In the genomic region with DNA sequence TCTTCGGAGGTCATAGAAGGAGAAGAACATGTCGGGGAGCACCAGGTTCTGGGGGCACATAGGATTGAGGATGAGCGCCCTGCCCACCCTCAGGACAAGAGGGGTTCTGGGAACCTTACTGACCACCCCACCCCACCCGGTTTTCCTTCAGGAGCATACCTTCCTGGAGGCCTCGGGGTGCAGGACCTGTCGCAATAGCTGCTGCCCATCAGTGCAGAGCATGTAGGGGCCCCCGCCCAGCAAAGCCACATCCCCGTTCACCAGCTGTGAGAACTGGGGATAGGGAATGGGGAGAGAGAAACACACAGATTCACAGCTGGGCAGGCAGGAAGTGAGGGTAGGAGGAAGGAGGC, we compare ENCODE assay signal across 12 cellular contexts. TPM values are rescaled to one million over a fixed set of nuclear protein-coding genes. Genes with fewer than 3 reads are reported as not detected.
DNase-seq lines count a peak whose midpoint lies in the region; ATAC-seq and TF ChIP-seq lines count a peak whose summit lies in the region.
"Had no signal": no experiment of that assay in that cellular context is flagged by ENCODE, and none has a peak within 500 bp of the region (broad histone marks: within the 10 kb centered on the region; RNA-seq: fewer than 3 reads in every experiment).

No MANE protein-coding gene starts in this region.

- TF ChIP-seq POLR2A in body of pancreas (IDR thresholded peaks at IDR 0.05) = no peak

- H3K27ac Mint-ChIP-seq in stimulated activated memory B cell treated with anti-CD40 and anti-IgM and Interleukin-4, amounts not matched to agents 10 μg/mL and 1 μg/mL and 100 μg/mL, for 72 hours = peak overlapping the region; percentile 13
- no peak overlapping the region for H3K27ac Mint-ChIP-seq in activated T-cell treated with anti-CD3 and anti-CD28 coated beads, Interleukin-2, amount 50 U/mL, for 72 hours

- H3K4me1 Mint-ChIP-seq in stimulated activated memory B cell treated with anti-CD40 and anti-IgM and Interleukin-4, amounts not matched to agents 10 μg/mL and 1 μg/mL and 100 μg/mL, for 72 hours = peaks cover 47% of the 10 kb centered on the region
- H3K4me1 Mint-ChIP-seq in activated T-cell treated with anti-CD3 and anti-CD28 coated beads, Interleukin-2, amount 50 U/mL, for 72 hours (ENCODE audit: low read depth) = peaks cover 32% of the 10 kb centered on the region

- intact Hi-C loops in body of pancreas (cut with DNase I) = loop anchor here (10.0 kb wide), 1 partner anchor 169 kb away; no protein-coding TSS in a partner anchor

- H3K9ac ChIP-seq in HUES48 (ENCODE audit: low read depth, low read length) = no peak overlapping the region
- H3K9ac ChIP-seq in liver (ENCODE audit: low read depth in 1 of 2, low read length in 2 of 2) = no peak overlapping the region

- no peak for TF ChIP-seq RAD21 in liver (IDR thresholded peaks at IDR 0.05)

- ATAC-seq in body of pancreas (no peak), HG03342 (IDR thresholded peaks at IDR 0.05; ENCODE audit: unreplicated experiment) (no peak), HG02759 (IDR thresholded peaks at IDR 0.05; ENCODE audit: unreplicated experiment) (no peak)
- ATAC-seq in stimulated activated memory B cell treated with anti-CD40 and anti-IgM and Interleukin-4, amounts not matched to agents 10 μg/mL and 1 μg/mL and 100 μg/mL, for 72 hours = no peak
- no peak for ATAC-seq in activated T-cell treated with anti-CD3 and anti-CD28 coated beads, Interleukin-2, amount 50 U/mL, for 72 hours (replicated peaks in 1 of 2)

- H3K4me1 ChIP-seq in HUES48 (ENCODE audit: control insufficient read depth, insufficient read depth, low read length) (peaks cover 18% of the 10 kb centered on the region), body of pancreas (peaks cover 55% of the 10 kb centered on the region), liver (ENCODE audit: control insufficient read depth in 4 of 4, insufficient read depth in 4 of 4, low read length in 3 of 4) (peaks cover 10 to 62% (median 47%) of the 10 kb centered on the region in 4 donors)

- no peaks in the 10 kb centered on the region for H3K27me3 ChIP-seq in HUES48 (ENCODE audit: control insufficient read depth, insufficient read depth, low read length)
- no peaks in the 10 kb centered on the region for H3K27me3 ChIP-seq in body of pancreas
- no peaks in the 10 kb centered on the region for H3K27me3 ChIP-seq in liver (ENCODE audit: control insufficient read depth in 4 of 4, insufficient read depth in 4 of 4, low read length in 3 of 4)

- no peak for DNase-seq in body of pancreas
- DNase-seq in GOT3 (lab: John Stamatoyannopoulos, UW) = no peak
- DNase-seq in activated T-cell treated with anti-CD3 and anti-CD28 coated beads, Interleukin-2, amount 50 U/mL, for 72 hours = no peak
- DNase-seq: activated T-cell treated with anti-CD3 and anti-CD28 coated beads, Interleukin-2, amount 50 U/mL, for 4 hours had no signal

- no peak for TF ChIP-seq CTCF in body of pancreas (IDR thresholded peaks at IDR 0.05)
- TF ChIP-seq CTCF in liver (IDR thresholded peaks at IDR 0.05; ENCODE audit: low read depth, low read length, missing input control) = no peak

- 27 to 39% methylated on average over 3 to 8 of the region's 8 CpGs for WGBS in body of pancreas, 2 donors
- 52% methylated on average over 8 of the region's 8 CpGs for WGBS in liver

- no peaks in the 10 kb centered on the region for H3K9me3 ChIP-seq in HUES48 (ENCODE audit: control insufficient read depth, insufficient read depth, low read length)
- H3K9me3 ChIP-seq in body of pancreas = no peaks in the 10 kb centered on the region
- no peaks in the 10 kb centered on the region for H3K9me3 ChIP-seq in liver (ENCODE audit: control insufficient read depth in 4 of 4, low read length in 3 of 4)

- H3K27me3 Mint-ChIP-seq in stimulated activated memory B cell treated with anti-CD40 and anti-IgM and Interleukin-4, amounts not matched to agents 10 μg/mL and 1 μg/mL and 100 μg/mL, for 72 hours = no peaks in the 10 kb centered on the region
- H3K27me3 Mint-ChIP-seq in activated T-cell treated with anti-CD3 and anti-CD28 coated beads, Interleukin-2, amount 50 U/mL, for 72 hours (ENCODE audit: low read depth) = no peaks in the 10 kb centered on the region

- 0 out of 2 replicates have a peak overlapping the region, but pooled peaks have one; percentile 82 for H3K4me3 ChIP-seq in HUES48 (ENCODE audit: low read depth, low read length)
- no peak overlapping the region for H3K4me3 ChIP-seq in body of pancreas
- H3K4me3 ChIP-seq in liver (ENCODE audit: low read depth in 1 of 3, low read length in 3 of 3) = peak overlapping the region; percentile 6 to 88 (median 82)

- H3K36me3 Mint-ChIP-seq in stimulated activated memory B cell treated with anti-CD40 and anti-IgM and Interleukin-4, amounts not matched to agents 10 μg/mL and 1 μg/mL and 100 μg/mL, for 72 hours = no peaks in the 10 kb centered on the region
- no peaks in the 10 kb centered on the region for H3K36me3 Mint-ChIP-seq in activated T-cell treated with anti-CD3 and anti-CD28 coated beads, Interleukin-2, amount 50 U/mL, for 72 hours (ENCODE audit: insufficient read depth in 2 of 2)

- no peaks in the 10 kb centered on the region for H3K9me3 Mint-ChIP-seq in stimulated activated memory B cell treated with anti-CD40 and anti-IgM and Interleukin-4, amounts not matched to agents 10 μg/mL and 1 μg/mL and 100 μg/mL, for 72 hours
- no peaks in the 10 kb centered on the region for H3K9me3 Mint-ChIP-seq in activated T-cell treated with anti-CD3 and anti-CD28 coated beads, Interleukin-2, amount 50 U/mL, for 72 hours
- H3K9me3 Mint-ChIP-seq: activated T-cell treated with anti-CD3 and anti-CD28 coated beads, Interleukin-2, amount 50 U/mL, for 4 hours had no signal

- no peak overlapping the region for H3K4me3 Mint-ChIP-seq in stimulated activated memory B cell treated with anti-CD40 and anti-IgM and Interleukin-4, amounts not matched to agents 10 μg/mL and 1 μg/mL and 100 μg/mL, for 72 hours
- H3K4me3 Mint-ChIP-seq in activated T-cell treated with anti-CD3 and anti-CD28 coated beads, Interleukin-2, amount 50 U/mL, for 72 hours = no peak overlapping the region
- H3K4me3 Mint-ChIP-seq: activated T-cell treated with anti-CD3 and anti-CD28 coated beads, Interleukin-2, amount 50 U/mL, for 4 hours had no signal

- H3K27ac ChIP-seq in HUES48 (ENCODE audit: low read depth, low read length) (no peak overlapping the region), body of pancreas (peak overlapping the region; percentile 98 to 99 (median 99)), liver (ENCODE audit: low read depth in 1 of 2, low read length in 2 of 2) (peak overlapping the region in 1 of 2 donors; percentile 3)
- H3K27ac ChIP-seq: HL-60 had no signal

- peaks cover 47% of the 10 kb centered on the region for H3K36me3 ChIP-seq in HUES48 (ENCODE audit: control insufficient read depth, insufficient read depth, low read length)
- H3K36me3 ChIP-seq in body of pancreas (replicated peaks in 1 of 2; ENCODE audit: insufficient read depth in 1 of 2, low read depth in 2 of 2) = peaks cover 11 to 32% of the 10 kb centered on the region in 2 donors
- peaks cover 6 to 33% (median 18%) of the 10 kb centered on the region in 4 donors for H3K36me3 ChIP-seq in liver (ENCODE audit: control insufficient read depth in 4 of 4, insufficient read depth in 3 of 4, low read depth in 1 of 4, low read length in 3 of 4)

TF ChIP-seq in liver, 16 proteins besides CTCF, POLR2A, EP300 and RAD21 (continues in another document):
- TF ChIP-seq FOXA2 (IDR thresholded peaks at IDR 0.05) (no peak), JUND (IDR thresholded peaks at IDR 0.05) (no peak), HNF4A (conservative IDR thresholded peaks at IDR 0.05) (no peak), GABPA (IDR thresholded peaks at IDR 0.05 in 1 of 2, conservative IDR thresholded peaks at IDR 0.05 in 1 of 2) (no peak), SP1 (IDR thresholded peaks at IDR 0.05) (no peak), HNF4G (IDR thresholded peaks at IDR 0.05) (no peak), EGR1 (IDR thresholded peaks at IDR 0.05; ENCODE audit: low read depth in 2 of 2) (no peak), RXRA (IDR thresholded peaks at IDR 0.05) (no peak)
- TF ChIP-seq, protein P1, sequence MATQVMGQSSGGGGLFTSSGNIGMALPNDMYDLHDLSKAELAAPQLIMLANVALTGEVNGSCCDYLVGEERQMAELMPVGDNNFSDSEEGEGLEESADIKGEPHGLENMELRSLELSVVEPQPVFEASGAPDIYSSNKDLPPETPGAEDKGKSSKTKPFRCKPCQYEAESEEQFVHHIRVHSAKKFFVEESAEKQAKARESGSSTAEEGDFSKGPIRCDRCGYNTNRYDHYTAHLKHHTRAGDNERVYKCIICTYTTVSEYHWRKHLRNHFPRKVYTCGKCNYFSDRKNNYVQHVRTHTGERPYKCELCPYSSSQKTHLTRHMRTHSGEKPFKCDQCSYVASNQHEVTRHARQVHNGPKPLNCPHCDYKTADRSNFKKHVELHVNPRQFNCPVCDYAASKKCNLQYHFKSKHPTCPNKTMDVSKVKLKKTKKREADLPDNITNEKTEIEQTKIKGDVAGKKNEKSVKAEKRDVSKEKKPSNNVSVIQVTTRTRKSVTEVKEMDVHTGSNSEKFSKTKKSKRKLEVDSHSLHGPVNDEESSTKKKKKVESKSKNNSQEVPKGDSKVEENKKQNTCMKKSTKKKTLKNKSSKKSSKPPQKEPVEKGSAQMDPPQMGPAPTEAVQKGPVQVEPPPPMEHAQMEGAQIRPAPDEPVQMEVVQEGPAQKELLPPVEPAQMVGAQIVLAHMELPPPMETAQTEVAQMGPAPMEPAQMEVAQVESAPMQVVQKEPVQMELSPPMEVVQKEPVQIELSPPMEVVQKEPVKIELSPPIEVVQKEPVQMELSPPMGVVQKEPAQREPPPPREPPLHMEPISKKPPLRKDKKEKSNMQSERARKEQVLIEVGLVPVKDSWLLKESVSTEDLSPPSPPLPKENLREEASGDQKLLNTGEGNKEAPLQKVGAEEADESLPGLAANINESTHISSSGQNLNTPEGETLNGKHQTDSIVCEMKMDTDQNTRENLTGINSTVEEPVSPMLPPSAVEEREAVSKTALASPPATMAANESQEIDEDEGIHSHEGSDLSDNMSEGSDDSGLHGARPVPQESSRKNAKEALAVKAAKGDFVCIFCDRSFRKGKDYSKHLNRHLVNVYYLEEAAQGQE (IDR thresholded peaks at IDR 0.05) = no peak

RNA-seq across cellular contexts. Expression of a gene that starts 2.1 kb away (rescaled TPM):
- total RNA-seq in body of pancreas = 10 to 100 TPM; 55.0 to 56.0 TPM
- 10 to 100 TPM; 21.0 to 84.8 TPM for total RNA-seq in liver
- 10 to 100 TPM; 41.6 to 49.8 TPM for polyA plus RNA-seq in liver
- under 1 TPM; 0.31 to 0.63 TPM for total RNA-seq in activated T-cell treated with anti-CD3 and anti-CD28 coated beads, Interleukin-2, amount 50 U/mL, for 72 hours
- total RNA-seq: SK-MEL-5, temporal lobe had no signal

RNA-seq across cellular contexts. Expression of a gene that starts 11.4 kb away (rescaled TPM):
- 1 to 10 TPM; 8.2 to 9.6 TPM for total RNA-seq in body of pancreas
- total RNA-seq in liver = 10 to 100 TPM; 16.2 to 19.8 TPM
- 10 to 100 TPM in 1 of 2 donors, 1 to 10 TPM in 1; 4.5 to 13.9 TPM for polyA plus RNA-seq in liver
- total RNA-seq in activated T-cell treated with anti-CD3 and anti-CD28 coated beads, Interleukin-2, amount 50 U/mL, for 72 hours = 1 to 10 TPM; 6.1 to 7.6 TPM

RNA-seq across cellular contexts. Expression of a gene that starts 30.5 kb away (rescaled TPM):
- 10 to 100 TPM; 10.9 to 23.4 TPM for total RNA-seq in body of pancreas
- total RNA-seq in liver = 1 to 10 TPM; 2.5 to 4.9 TPM
- polyA plus RNA-seq in liver = 1 to 10 TPM; 1.2 to 1.3 TPM
- total RNA-seq in activated T-cell treated with anti-CD3 and anti-CD28 coated beads, Interleukin-2, amount 50 U/mL, for 72 hours = 100 to 1,000 TPM in 1 of 2 donors, 10 to 100 TPM in 1; 99.8 to 131 TPM

Comparison
In these comparisons a context has a peak if more than half of its experiments do, and no peak if none do; other contexts are left out.
1. H3K4me3 ChIP-seq: peak in HUES48 (single experiment) and liver (3 of 3); none in body of pancreas (0 of 2).
2. RNA of a gene that starts 2.1 kb away (total RNA-seq): 21.0 to 84.8 TPM in liver and 55.0 to 56.0 TPM in body of pancreas; 0.31 to 0.63 TPM in activated T-cell treated with anti-CD3 and anti-CD28 coated beads, Interleukin-2, amount 50 U/mL, for 72 hours; every median in the first group is over 10 times any median in the second.
3. RNA of a gene that starts 30.5 kb away (total RNA-seq): 99.8 to 131 TPM in activated T-cell treated with anti-CD3 and anti-CD28 coated beads, Interleukin-2, amount 50 U/mL, for 72 hours; 10.9 to 23.4 TPM in body of pancreas and 2.5 to 4.9 TPM in liver; every median in the first group is over 4 times any median in the second.